ENCODE assay signal across 8 cellular contexts in the genomic region with DNA sequence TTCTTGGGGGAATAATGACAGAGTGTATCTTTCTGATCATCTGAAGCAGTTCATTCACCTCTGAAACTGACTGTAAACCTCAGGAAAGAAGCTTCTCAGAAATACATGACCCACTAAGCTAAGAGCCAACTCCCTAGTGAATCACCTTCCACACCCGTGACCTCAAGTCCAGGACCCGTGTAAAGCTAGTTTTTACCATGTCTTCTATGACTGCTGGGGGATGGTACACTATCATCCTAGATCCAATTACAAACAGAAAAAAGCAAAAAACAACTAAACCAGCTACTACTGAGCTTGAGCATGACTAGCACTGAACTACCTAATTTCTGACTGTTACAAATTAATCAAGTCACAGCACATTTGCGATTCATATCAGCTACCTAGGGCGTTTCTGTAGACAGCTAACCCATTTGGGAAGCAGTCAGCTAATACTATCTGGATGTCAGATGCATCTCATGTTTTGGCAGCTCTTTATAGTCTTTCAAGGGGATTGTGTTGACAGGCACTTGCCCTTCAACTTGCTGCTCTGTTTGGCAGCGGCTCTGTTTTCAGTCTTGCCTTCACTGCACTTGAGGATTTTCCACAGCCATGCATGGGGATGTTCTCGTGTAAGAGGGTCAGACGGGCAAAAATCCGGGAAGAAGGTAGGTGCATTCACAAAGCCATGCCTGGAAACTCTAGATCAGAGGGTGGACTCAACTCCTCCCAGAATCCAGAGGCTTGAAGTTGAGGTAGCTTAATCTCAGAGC.
DNase-seq lines count a peak whose midpoint lies in the region; ATAC-seq and TF ChIP-seq lines count a peak whose summit lies in the region.
"Not testable (repeated sequence)": the region's sequence is repeated elsewhere in the genome, so short reads cannot be mapped to it uniquely, and the experiment has no call there.

No MANE protein-coding gene starts in this region.

- not testable (repeated sequence) for H3K9me3 ChIP-seq in heart left ventricle

- intact Hi-C loops in heart left ventricle (cut with DNase I): not testable (repeated sequence)

- DNase-seq in Caki2 (ENCODE audit: low read depth): peak; percentile 88
- peak; percentile 38 for DNase-seq in LHCN-M2 (ENCODE audit: low read depth)
- not testable (repeated sequence) for DNase-seq in activated naive CD8-positive, alpha-beta T cell treated with anti-CD3 and anti-CD28 coated beads for 36 hours; heart left ventricle; type B pancreatic cell (ENCODE audit: extremely low spot score, unreplicated experiment)
- DNase-seq in epithelial cell of esophagus (ENCODE audit: low read depth): peak; percentile 50

- TF ChIP-seq POLR2A in heart left ventricle (IDR thresholded peaks at IDR 0.05): not testable (repeated sequence)

- H3K4me1 ChIP-seq in heart left ventricle: not testable (repeated sequence)

- not testable (repeated sequence) for H3K27me3 ChIP-seq in heart left ventricle

- H3K36me3 Mint-ChIP-seq in activated naive CD8-positive, alpha-beta T cell treated with anti-CD3 and anti-CD28 coated beads for 36 hours; nephron (ENCODE audit: low read depth); type B pancreatic cell: not testable (repeated sequence)

- 30 to 63% (median 45%) methylated on average over 5 to 8 of the region's 8 CpGs for WGBS in heart left ventricle, 4 donors

- peaks cover 15% of the 10 kb centered on the region for H3K4me1 Mint-ChIP-seq in activated naive CD8-positive, alpha-beta T cell treated with anti-CD3 and anti-CD28 coated beads for 36 hours
- H3K4me1 Mint-ChIP-seq in nephron (peaks cover 35% of the 10 kb centered on the region), type B pancreatic cell (ENCODE audit: unreplicated experiment) (peaks cover 19% of the 10 kb centered on the region)

- H3K4me3 ChIP-seq in epithelial cell of esophagus (ENCODE audit: low read length); heart left ventricle: not testable (repeated sequence)

- in situ Hi-C loops in Caki2 (cut with HindIII; ENCODE audit: low pct_unique_long_range_greater_than_20kb, low sequenced_read_pairs): not testable (repeated sequence)

- H3K36me3 ChIP-seq in heart left ventricle: not testable (repeated sequence)

- TF ChIP-seq CTCF in epithelial cell of esophagus (IDR thresholded peaks at IDR 0.05; ENCODE audit: insufficient read depth, low read depth, low read length, missing control alignments); heart left ventricle (IDR thresholded peaks at IDR 0.05); nephron (IDR thresholded peaks at IDR 0.05; ENCODE audit: unreplicated experiment in 3 of 3); type B pancreatic cell (conservative IDR thresholded peaks at IDR 0.05): not testable (repeated sequence)

- peak overlapping the region; percentile 3 for H3K27ac Mint-ChIP-seq in activated naive CD8-positive, alpha-beta T cell treated with anti-CD3 and anti-CD28 coated beads for 36 hours
- peak overlapping the region in 2 of 3 experiments; percentile 54 to 57 for H3K27ac Mint-ChIP-seq in nephron
- peak overlapping the region; percentile 60 for H3K27ac Mint-ChIP-seq in type B pancreatic cell

- not testable (repeated sequence) for H3K4me3 Mint-ChIP-seq in activated naive CD8-positive, alpha-beta T cell treated with anti-CD3 and anti-CD28 coated beads for 36 hours; type B pancreatic cell
- peak overlapping the region in 1 of 3 experiments; percentile 3 for H3K4me3 Mint-ChIP-seq in nephron

- H3K9me3 Mint-ChIP-seq in activated naive CD8-positive, alpha-beta T cell treated with anti-CD3 and anti-CD28 coated beads for 36 hours; nephron: not testable (repeated sequence)
- H3K9me3 Mint-ChIP-seq in type B pancreatic cell: peaks cover 13% of the 10 kb centered on the region

- H3K27me3 Mint-ChIP-seq in activated naive CD8-positive, alpha-beta T cell treated with anti-CD3 and anti-CD28 coated beads for 36 hours: peaks cover 17% of the 10 kb centered on the region
- H3K27me3 Mint-ChIP-seq in nephron (ENCODE audit: low read depth); type B pancreatic cell: not testable (repeated sequence)

- peak; percentile 79 to 81 for ATAC-seq in activated CD4-positive, CD25-positive, alpha-beta regulatory T cell treated with anti-CD3 and anti-CD28 coated beads, Interleukin-2, amount 50 U/mL, for 24 hours
- ATAC-seq in heart left ventricle: peak in 3 of 4 donors; percentile 39 to 74 (median 64)

- H3K27ac ChIP-seq in heart left ventricle: not testable (repeated sequence)

Comparison
In these comparisons a context has a peak if more than half of its experiments do, and no peak if none do; other contexts are left out.
1. H3K27ac Mint-ChIP-seq: peak in every context shown above with its lines; median percentile 60 in type B pancreatic cell; 56 in nephron; 3 in activated naive CD8-positive, alpha-beta T cell treated with anti-CD3 and anti-CD28 coated beads for 36 hours.